ENCODE assay signal across 8 cellular contexts in the genomic region with DNA sequence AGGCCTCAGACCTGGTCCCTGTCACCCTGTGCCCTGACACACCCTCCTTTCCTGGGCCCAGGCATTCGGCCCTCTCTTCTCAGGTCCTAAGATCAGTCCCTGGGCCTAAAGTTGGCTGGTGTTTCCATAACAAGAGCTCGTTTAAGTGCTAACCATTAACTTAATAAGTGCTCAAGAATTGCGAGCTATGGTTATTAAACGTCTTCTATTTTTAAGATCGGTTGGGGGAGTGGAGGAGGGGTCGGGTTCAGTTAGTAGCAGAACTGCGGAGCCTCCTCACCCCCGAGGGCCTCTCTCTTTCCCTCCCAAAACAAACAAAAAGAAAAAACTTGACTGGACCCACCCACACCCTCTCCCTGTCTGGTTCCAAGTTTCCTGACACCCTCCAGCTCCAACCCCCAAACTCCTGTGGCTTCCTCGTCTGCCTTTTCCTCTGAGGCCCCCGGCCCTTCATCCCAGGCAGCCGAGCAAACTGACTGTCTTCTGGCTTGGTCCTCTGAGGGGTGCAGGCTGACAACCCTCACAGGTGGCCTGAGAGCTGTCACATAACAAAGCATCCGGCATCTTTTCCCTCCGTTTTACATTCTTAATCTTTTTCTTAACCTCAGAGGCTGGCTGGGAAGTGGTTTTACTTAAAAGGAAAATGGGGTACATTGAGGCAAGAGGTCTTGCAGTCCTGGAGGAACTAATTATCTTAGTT. TPM values are rescaled to one million over a fixed set of nuclear protein-coding genes. Genes with fewer than 3 reads are reported as not detected.
DNase-seq lines count a peak whose midpoint lies in the region; ATAC-seq and TF ChIP-seq lines count a peak whose summit lies in the region.

No MANE protein-coding gene starts in this region.

- DNase-seq in DMS53 (lab: John Stamatoyannopoulos, UW) (peak; percentile 27), DMS53 treated with DMSO at 0.1 percent for 48 hours (lab: John Stamatoyannopoulos, UW; ENCODE audit: unreplicated experiment) (no peak), right cardiac atrium (no peak), inferior parietal cortex (ENCODE audit: extremely low spot score) (no peak), NOMO-1 (lab: John Stamatoyannopoulos, UW; ENCODE audit: unreplicated experiment in 2 of 2) (no peak)
- no peak for DNase-seq in stimulated activated effector memory CD8-positive, alpha-beta T cell treated with anti-CD3 and anti-CD28 coated beads, Interleukin-12 subunit alpha, Interleukin-12 subunit beta, amount 100 ng/mL, for 72 hours (ENCODE audit: low spot score in 2 of 2)

- H3K4me3 ChIP-seq in right cardiac atrium (ENCODE audit: low read length): peak overlapping the region; percentile 69

- H3K4me1 Mint-ChIP-seq in stimulated activated effector memory CD8-positive, alpha-beta T cell treated with anti-CD3 and anti-CD28 coated beads, Interleukin-12 subunit alpha, Interleukin-12 subunit beta, amount 100 ng/mL, for 72 hours: peaks cover 58% of the 10 kb centered on the region

- no peak for TF ChIP-seq CTCF in VCaP (conservative IDR thresholded peaks at IDR 0.05)

- no peaks in the 10 kb centered on the region for H3K9me3 ChIP-seq in right cardiac atrium (ENCODE audit: control insufficient read depth, low read length)

- no peaks in the 10 kb centered on the region for H3K9me3 Mint-ChIP-seq in stimulated activated effector memory CD8-positive, alpha-beta T cell treated with anti-CD3 and anti-CD28 coated beads, Interleukin-12 subunit alpha, Interleukin-12 subunit beta, amount 100 ng/mL, for 72 hours

- 2% methylated on average over 13 of the region's 13 CpGs for WGBS in right cardiac atrium

- H3K4me1 ChIP-seq in right cardiac atrium (ENCODE audit: control insufficient read depth, insufficient read depth, low read length): peaks cover 2% of the 10 kb centered on the region

- peak overlapping the region; percentile 99 for H3K27ac ChIP-seq in VCaP
- H3K27ac ChIP-seq in right cardiac atrium (ENCODE audit: low read length): peak overlapping the region; percentile 97

- peak overlapping the region; percentile 84 for H3K4me3 Mint-ChIP-seq in stimulated activated effector memory CD8-positive, alpha-beta T cell treated with anti-CD3 and anti-CD28 coated beads, Interleukin-12 subunit alpha, Interleukin-12 subunit beta, amount 100 ng/mL, for 72 hours

- H3K36me3 Mint-ChIP-seq in stimulated activated effector memory CD8-positive, alpha-beta T cell treated with anti-CD3 and anti-CD28 coated beads, Interleukin-12 subunit alpha, Interleukin-12 subunit beta, amount 100 ng/mL, for 72 hours: peaks cover 47% of the 10 kb centered on the region

- no peak for ATAC-seq in right cardiac atrium
- ATAC-seq in stimulated activated effector memory CD8-positive, alpha-beta T cell treated with anti-CD3 and anti-CD28 coated beads, Interleukin-12 subunit alpha, Interleukin-12 subunit beta, amount 100 ng/mL, for 72 hours: no peak
- ATAC-seq in GM18520 (IDR thresholded peaks at IDR 0.05; ENCODE audit: unreplicated experiment): no peak

- H3K27ac Mint-ChIP-seq in stimulated activated effector memory CD8-positive, alpha-beta T cell treated with anti-CD3 and anti-CD28 coated beads, Interleukin-12 subunit alpha, Interleukin-12 subunit beta, amount 100 ng/mL, for 72 hours: peak overlapping the region; percentile 100

- no peaks in the 10 kb centered on the region for H3K27me3 ChIP-seq in right cardiac atrium (ENCODE audit: control insufficient read depth, insufficient read depth)

- intact Hi-C loops in right cardiac atrium (cut with DNase I): loop anchor here in 1 of 4 donors (5.0 to 10.0 kb wide), 2 partner anchors 49 to 139 kb away; no protein-coding TSS in a partner anchor

RNA-seq across cellular contexts. Expression of gene STK35, which starts 2.0 kb away (rescaled TPM):
- total RNA-seq in right cardiac atrium: 10 to 100 TPM; 10.8 to 16.5 (median 12.7) TPM
- polyA plus RNA-seq in right cardiac atrium: 7.8 TPM
